In genomic region chr16:30813821-30814189, GRCh38 we compare ENCODE assay signal across 8 cellular contexts. TPM values are rescaled to one million over a fixed set of nuclear protein-coding genes. Genes with fewer than 3 reads are reported as not detected.
DNase-seq lines count a peak whose midpoint lies in the region; ATAC-seq and TF ChIP-seq lines count a peak whose summit lies in the region.

No MANE protein-coding gene starts in this region.

- no peak for TF ChIP-seq CTCF in WI38 (IDR thresholded peaks at IDR 0.05; ENCODE audit: low read depth, low read length)

- DNase-seq in activated CD8-positive, alpha-beta memory T cell treated with anti-CD3 and anti-CD28 coated beads, Interleukin-2, amount 10 ng/mL, durations not matched to agents 7 days and 5 days, result no peak
- DNase-seq in activated CD8-positive, alpha-beta memory T cell treated with anti-CD3 and anti-CD28 coated beads for 24 hours, result no peak
- no peak for DNase-seq in left ventricle myocardium superior
- DNase-seq in medulla oblongata (ENCODE audit: extremely low spot score), result no peak
- DNase-seq in GM19238 (ENCODE audit: insufficient read length, low spot score), result no peak
- no peak for DNase-seq in stimulated activated CD4-positive, alpha-beta T cell treated with anti-CD3 and anti-CD28 coated beads, Interleukin-2, amount 100 ng/mL, for 24 hours

- H3K4me3 ChIP-seq in WI38 (ENCODE audit: low read depth, low read length) (peak overlapping the region; percentile 51), skin epidermis (peak overlapping the region; percentile 24 to 39 (median 37))

- peaks cover 2% of the 10 kb centered on the region for H3K27me3 Mint-ChIP-seq in activated CD8-positive, alpha-beta memory T cell treated with anti-CD3 and anti-CD28 coated beads, Interleukin-2, amount 10 ng/mL, durations not matched to agents 7 days and 5 days

- intact Hi-C loops in left ventricle myocardium superior (cut with micrococcal nuclease), result no loop called here

- H3K36me3 Mint-ChIP-seq in activated CD8-positive, alpha-beta memory T cell treated with anti-CD3 and anti-CD28 coated beads, Interleukin-2, amount 10 ng/mL, durations not matched to agents 7 days and 5 days, result no peaks in the 10 kb centered on the region

- H3K9me3 Mint-ChIP-seq in activated CD8-positive, alpha-beta memory T cell treated with anti-CD3 and anti-CD28 coated beads, Interleukin-2, amount 10 ng/mL, durations not matched to agents 7 days and 5 days (ENCODE audit: low read depth), result no peaks in the 10 kb centered on the region

- CTCF ChIA-PET in activated CD8-positive, alpha-beta memory T cell treated with anti-CD3 and anti-CD28 coated beads, Interleukin-2, amount 10 ng/mL, durations not matched to agents 7 days and 5 days (lab: Charles Lee), result interaction anchor here (0.6 to 3.5 kb wide), 31 partner anchors 8 to 329 kb away, joined by 3 to 32 read pairs (median 6); partner anchors contain the start of gene PHKG2

- H3K4me1 Mint-ChIP-seq in activated CD8-positive, alpha-beta memory T cell treated with anti-CD3 and anti-CD28 coated beads, Interleukin-2, amount 10 ng/mL, durations not matched to agents 7 days and 5 days, result peaks cover 12% of the 10 kb centered on the region

- H3K27ac ChIP-seq in skin epidermis, result peak overlapping the region; percentile 49 to 88 (median 84)

- H3K27ac Mint-ChIP-seq in activated CD8-positive, alpha-beta memory T cell treated with anti-CD3 and anti-CD28 coated beads, Interleukin-2, amount 10 ng/mL, durations not matched to agents 7 days and 5 days, result peak overlapping the region; percentile 88

- ATAC-seq in activated CD8-positive, alpha-beta memory T cell treated with anti-CD3 and anti-CD28 coated beads, Interleukin-2, amount 10 ng/mL, durations not matched to agents 7 days and 5 days, result no peak
- peak; percentile 29 for ATAC-seq in left ventricle myocardium superior

- peak overlapping the region; percentile 94 for H3K4me3 Mint-ChIP-seq in activated CD8-positive, alpha-beta memory T cell treated with anti-CD3 and anti-CD28 coated beads, Interleukin-2, amount 10 ng/mL, durations not matched to agents 7 days and 5 days

RNA-seq across cellular contexts. Expression of gene ZNF629, which starts 26.8 kb away (rescaled TPM):
- total RNA-seq in activated CD8-positive, alpha-beta memory T cell treated with anti-CD3 and anti-CD28 coated beads, Interleukin-2, amount 10 ng/mL, durations not matched to agents 7 days and 5 days, result 1 to 10 TPM; 1.6 to 2.5 TPM
- 19.2 TPM for total RNA-seq in left ventricle myocardium superior

RNA-seq across cellular contexts. Expression of gene RNF40, which starts 51.7 kb away (rescaled TPM):
- 100 to 1,000 TPM; 103 to 106 TPM for total RNA-seq in activated CD8-positive, alpha-beta memory T cell treated with anti-CD3 and anti-CD28 coated beads, Interleukin-2, amount 10 ng/mL, durations not matched to agents 7 days and 5 days
- 49.3 TPM for total RNA-seq in left ventricle myocardium superior

RNA-seq across cellular contexts. Expression of gene CFAP119, which starts 51.9 kb away (rescaled TPM):
- total RNA-seq in activated CD8-positive, alpha-beta memory T cell treated with anti-CD3 and anti-CD28 coated beads, Interleukin-2, amount 10 ng/mL, durations not matched to agents 7 days and 5 days, result 1 to 10 TPM; 4.1 to 4.6 TPM
- total RNA-seq in left ventricle myocardium superior, result 1.1 TPM
